Comparison of ENCODE assay signal across 27 cellular contexts in genomic region chr2:45692566-45692965, GRCh38.
"Had no signal": no experiment of that assay in that cellular context is flagged by ENCODE, and none has a peak within 500 bp of the region (broad histone marks: within the 10 kb centered on the region; RNA-seq: fewer than 3 reads in every experiment).

No MANE protein-coding gene starts in this region.

- H3K4me2 ChIP-seq: KMS-11 had no signal

- ATAC-seq: activated naive CD4-positive, alpha-beta T cell treated with anti-CD3 and anti-CD28 coated beads, Interleukin-2, amount 50 U/mL, for 72 hours; activated naive CD8-positive, alpha-beta T cell treated with anti-CD3 and anti-CD28 coated beads, Interleukin-2, amount 50 U/mL, for 24 hours; activated T-cell treated with anti-CD3 and anti-CD28 coated beads, Interleukin-2, amount 50 U/mL, for 4 hours; body of pancreas; PC-3; T-helper 17 cell had no signal

- H3K4me3 ChIP-seq: ascending aorta, body of pancreas, MG63 had no signal

- H3K4me1 ChIP-seq: ascending aorta had no signal

- H3K9ac ChIP-seq: KMS-11 had no signal

- FAIRE-seq: bronchial epithelial cell, RCC 7860 had no signal

- H3K27ac ChIP-seq: ascending aorta, KMS-11 had no signal

- DNase-seq: activated CD4-positive, alpha-beta memory T cell treated with anti-CD3 and anti-CD28 coated beads for 36 hours; activated CD4-positive, alpha-beta T cell treated with anti-CD3 and anti-CD28 coated beads, Interleukin-2, amount 10 ng/mL, durations not matched to agents 7 days and 5 days; activated CD4-positive, CD25-positive, alpha-beta regulatory T cell; activated CD8-positive, alpha-beta memory T cell treated with anti-CD3 and anti-CD28 coated beads for 24 hours; activated effector memory CD4-positive, alpha-beta T cell treated with anti-CD3 and anti-CD28 coated beads, Interleukin-2, amount 50 U/mL, for 16 hours; activated naive CD4-positive, alpha-beta T cell treated with Interleukin-2 at 50 U/mL for 16 hours; activated naive CD8-positive, alpha-beta T cell treated with anti-CD3 and anti-CD28 coated beads, Interleukin-2, amount 50 U/mL, for 24 hours; activated T-cell treated with anti-CD3 and anti-CD28 coated beads, Interleukin-2, amount 50 U/mL, for 4 hours; amniotic stem cell; body of pancreas; central memory CD4-positive, alpha-beta T cell; MG63; NCI-H1105 treated with DMSO at 0.1 percent for 48 hours; NCI-H1436 treated with DMSO at 0.1 percent for 48 hours; NCI-H187; NCI-H2081; NCI-H446; NCI-H524; PC-3; SHP77 treated with DMSO at 0.1 percent for 48 hours; T-helper 17 cell; T-helper 9 cell had no signal

- H3K36me3 ChIP-seq: ascending aorta, MG63 had no signal

- H3K27me3 ChIP-seq: ascending aorta, body of pancreas, MG63 had no signal

- H3K9me3 ChIP-seq: ascending aorta, body of pancreas, MG63 had no signal
